In the genomic region with DNA sequence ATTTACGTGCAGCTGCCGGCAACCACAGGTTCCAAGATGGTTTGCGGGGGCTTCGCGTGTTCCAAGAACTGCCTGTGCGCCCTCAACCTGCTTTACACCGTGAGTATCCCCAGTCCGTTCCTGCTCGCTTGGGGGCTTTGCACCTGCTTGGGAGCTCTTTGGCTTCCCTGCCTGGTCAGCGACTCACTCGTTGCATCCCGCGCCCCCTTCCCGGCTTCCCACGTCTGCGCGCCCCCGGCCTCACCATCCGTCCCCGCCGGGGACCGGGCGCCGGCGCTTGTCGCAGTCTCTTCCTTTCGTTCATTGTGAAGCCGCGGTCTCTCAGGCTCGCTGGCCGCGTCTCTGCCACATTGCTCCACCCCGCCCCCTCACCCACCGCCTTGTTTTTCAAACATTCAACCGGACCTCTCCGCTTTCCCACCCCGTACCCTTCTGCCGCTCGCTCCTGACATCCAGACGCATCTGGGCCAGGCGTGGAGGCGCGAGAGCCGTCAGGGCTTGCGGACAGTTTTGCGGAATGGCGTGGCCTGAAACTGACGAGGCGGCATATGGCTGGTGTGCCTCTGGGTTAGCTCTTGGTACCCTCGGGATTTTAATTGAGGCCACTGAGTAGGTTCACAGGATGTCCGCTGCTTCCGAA, we compare ENCODE assay signal across 8 cellular contexts. TPM values are rescaled to one million over a fixed set of nuclear protein-coding genes. Genes with fewer than 3 reads are reported as not detected.
DNase-seq lines count a peak whose midpoint lies in the region; ATAC-seq and TF ChIP-seq lines count a peak whose summit lies in the region.

No MANE protein-coding gene starts in this region.

- no peaks in the 10 kb centered on the region for H3K27me3 ChIP-seq in SJSA1 (replicated peaks)
- no peaks in the 10 kb centered on the region for H3K27me3 ChIP-seq in colonic mucosa
- no peaks in the 10 kb centered on the region for H3K27me3 ChIP-seq in right lobe of liver

- H3K27ac ChIP-seq in SJSA1: no peak overlapping the region
- peak overlapping the region; percentile 83 for H3K27ac ChIP-seq in colonic mucosa
- H3K27ac ChIP-seq in right lobe of liver: peak overlapping the region in 2 of 3 donors; percentile 31 to 49

- peak overlapping the region; percentile 57 to 90 for H3K9ac ChIP-seq in colonic mucosa (ENCODE audit: low read depth in 2 of 2, low read length in 2 of 2)

- no peaks in the 10 kb centered on the region for H3K9me3 ChIP-seq in SJSA1 (replicated peaks)
- H3K9me3 ChIP-seq in colonic mucosa: no peaks in the 10 kb centered on the region
- no peaks in the 10 kb centered on the region for H3K9me3 ChIP-seq in right lobe of liver

- H3K36me3 ChIP-seq in SJSA1 (no peaks in the 10 kb centered on the region), colonic mucosa (no peaks in the 10 kb centered on the region), right lobe of liver (no peaks in the 10 kb centered on the region)

- peaks cover 13% of the 10 kb centered on the region for H3K4me1 ChIP-seq in SJSA1 (replicated peaks)
- no peaks in the 10 kb centered on the region for H3K4me1 ChIP-seq in colonic mucosa
- H3K4me1 ChIP-seq in right lobe of liver: no peaks in the 10 kb centered on the region

- intact Hi-C loops in colonic mucosa (cut with DNase I) (no loop called here), right lobe of liver (cut with DNase I) (no loop called here)

- TF ChIP-seq CTCF in colonic mucosa (IDR thresholded peaks at IDR 0.05) (no peak), right lobe of liver (IDR thresholded peaks at IDR 0.05) (no peak)

- no peak for TF ChIP-seq POLR2A in right lobe of liver (IDR thresholded peaks at IDR 0.05)

- 10% methylated on average over 28 of the region's 52 CpGs for WGBS in right lobe of liver (ENCODE audit: insufficient coverage, low coverage, low lambda C conversion rate, missing lambda C conversion rate)

- H3K4me3 ChIP-seq in SJSA1 (peak overlapping the region; percentile 59), colonic mucosa (peak overlapping the region; percentile 87), right lobe of liver (peak overlapping the region; percentile 73 to 88 (median 78))

- peak; percentile 18 for ATAC-seq in HG03442 (IDR thresholded peaks at IDR 0.05; ENCODE audit: unreplicated experiment)
- peak; percentile 41 to 51 (median 48) for ATAC-seq in right lobe of liver
- ATAC-seq in HG02840 (IDR thresholded peaks at IDR 0.05; ENCODE audit: low FRiP score, unreplicated experiment): no peak

- DNase-seq in stimulated activated CD4-positive, alpha-beta T cell treated with anti-CD3 and anti-CD28 coated beads, Interleukin-15, amount 100 ng/mL, for 24 hours: peak; percentile 31
- no peak for DNase-seq in stimulated activated CD4-positive, alpha-beta T cell treated with anti-CD3 and anti-CD28 coated beads, Interleukin-1b, Interleukin-23, amount 100 ng/mL, for 48 hours
- DNase-seq in SJSA1 (ENCODE audit: low read depth in 1 of 2, low spot score in 2 of 2) (peak; percentile 61 to 62), colonic mucosa (peak; percentile 62), right lobe of liver (peak; percentile 52 to 62 (median 59)), superior temporal gyrus (ENCODE audit: extremely low spot score) (peak; percentile 9)

RNA-seq across cellular contexts. Expression of a gene that starts 0.5 kb away (rescaled TPM):
- 57.9 and 64.3 TPM in 2 replicates for total RNA-seq in SJSA1 (2014; rRNA removed; shearing (Covaris generic))
- 100 to 1,000 TPM; 151 to 156 TPM for total RNA-seq in colonic mucosa
- 10 to 100 TPM in 5 of 6 experiments, 1 to 10 TPM in 1; 7.1 to 43.2 (median 18.0) TPM for total RNA-seq in right lobe of liver

RNA-seq across cellular contexts. Expression of a gene that starts 50.7 kb away (rescaled TPM):
- total RNA-seq in SJSA1 (2014; rRNA removed; shearing (Covaris generic)): not detected in 2 replicates
- total RNA-seq in colonic mucosa: 1,000 to 10,000 TPM; 1,572 to 2,751 TPM
- under 1 TPM in 4 of 6 experiments, not detected in 2; 0.15 to 0.43 (median 0.33) TPM for total RNA-seq in right lobe of liver

Comparison
In these comparisons a context has a peak if more than half of its experiments do, and no peak if none do; other contexts are left out.
1. RNA of a gene that starts 50.7 kb away (total RNA-seq): 1,572 to 2,751 TPM in colonic mucosa; 0.15 to 0.43 TPM in right lobe of liver and not detected in SJSA1; every median in the first group is over 1,000 times any median in the second.
2. Peak in every context shown above with its lines, with median percentiles within 50 percentile points of each other: H3K4me3 ChIP-seq.